9 cellular contexts compared by ENCODE assay signal in the genomic region with DNA sequence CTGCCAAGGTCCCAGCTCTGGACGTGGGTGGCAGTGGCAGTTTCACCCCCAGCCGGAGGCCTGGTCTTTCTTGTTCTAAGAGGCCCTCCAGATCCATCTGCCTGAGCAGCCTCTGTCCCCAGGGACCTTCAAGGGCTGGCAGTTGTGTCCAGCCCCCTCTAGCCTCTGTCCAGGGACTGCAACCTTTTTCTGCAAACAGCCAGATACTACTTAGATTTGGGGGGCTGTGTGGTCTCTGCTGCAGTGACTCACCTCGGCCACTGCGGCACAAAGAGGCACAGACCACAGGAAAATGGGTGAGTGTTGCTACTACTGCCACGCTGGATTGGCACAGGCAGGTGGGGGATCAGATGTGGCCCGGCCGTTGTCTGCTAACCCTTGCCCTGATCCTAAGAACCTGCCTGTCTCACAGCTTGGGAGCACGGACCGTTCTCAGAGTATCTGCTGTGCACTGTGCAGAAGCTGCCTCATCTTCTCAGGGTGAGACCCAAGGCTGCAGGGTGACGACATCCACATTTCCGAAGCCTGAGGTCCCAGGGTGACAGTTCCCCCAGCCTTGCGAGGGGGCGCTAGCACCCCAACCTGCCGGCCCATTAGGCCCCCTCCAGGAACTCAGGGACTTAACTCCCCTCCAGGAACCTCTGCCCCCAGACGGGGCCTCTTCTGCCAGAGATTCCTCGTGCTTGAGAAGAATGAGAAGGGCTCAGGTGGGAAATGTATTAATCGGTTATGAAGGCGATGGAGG. TPM values are rescaled to one million over a fixed set of nuclear protein-coding genes. Genes with fewer than 3 reads are reported as not detected.
DNase-seq lines count a peak whose midpoint lies in the region; TF ChIP-seq lines count a peak whose summit lies in the region.
"Had no signal": no experiment of that assay in that cellular context is flagged by ENCODE, and none has a peak within 500 bp of the region (broad histone marks: within the 10 kb centered on the region; RNA-seq: fewer than 3 reads in every experiment).

No MANE protein-coding gene starts in this region.

- TF ChIP-seq CTCF in endothelial cell (IDR thresholded peaks at IDR 0.05; ENCODE audit: unreplicated experiment) (peak; percentile 24), spleen (IDR thresholded peaks at IDR 0.05 in 8 of 11, conservative IDR thresholded peaks at IDR 0.05 in 3 of 11) (peak in 1 of 11 experiments; percentile 12)

- H3K4me3 Mint-ChIP-seq in endothelial cell (ENCODE audit: unreplicated experiment), result no peak overlapping the region
- H3K4me3 Mint-ChIP-seq: activated CD4-positive, alpha-beta T cell treated with anti-CD3 and anti-CD28 coated beads, Interleukin-2, amount 10 ng/mL, durations not matched to agents 24 days and 14 days; activated naive CD8-positive, alpha-beta T cell treated with anti-CD3 and anti-CD28 coated beads, Interleukin-2, amount 50 U/mL, for 24 hours had no signal

- H3K36me3 ChIP-seq in spleen, result peaks cover 0 to 54% (median 0%) of the 10 kb centered on the region in 6 donors
- H3K36me3 ChIP-seq: Peyer's patch had no signal

- intact Hi-C loops in spleen (cut with DNase I; ENCODE audit: low total_unique reads), result no loop called here

- H3K36me3 Mint-ChIP-seq in endothelial cell (ENCODE audit: low read depth, unreplicated experiment), result peaks cover 9% of the 10 kb centered on the region

- H3K4me1 ChIP-seq in spleen, result peaks cover 16 to 86% (median 47%) of the 10 kb centered on the region in 6 donors

- no peak overlapping the region for H3K4me3 ChIP-seq in spleen
- H3K4me3 ChIP-seq: Peyer's patch had no signal

- whole genome bisulfite sequencing in spleen, 5 donors, result 69 to 80% (median 70%) methylated on average over 18 of the region's 18 CpGs

- H3K9me3 Mint-ChIP-seq in endothelial cell (ENCODE audit: unreplicated experiment), result no peaks in the 10 kb centered on the region
- H3K9me3 Mint-ChIP-seq: activated CD4-positive, alpha-beta T cell treated with anti-CD3 and anti-CD28 coated beads, Interleukin-2, amount 10 ng/mL, durations not matched to agents 24 days and 14 days; activated naive CD8-positive, alpha-beta T cell treated with anti-CD3 and anti-CD28 coated beads, Interleukin-2, amount 50 U/mL, for 24 hours had no signal

- peak; percentile 24 for DNase-seq in NCI-H524 treated with DMSO at 0.1 percent for 48 hours (lab: John Stamatoyannopoulos, UW)
- DNase-seq in endothelial cell (ENCODE audit: low spot score), result no peak
- peak; percentile 60 for DNase-seq in spleen
- DNase-seq in CD1c-positive myeloid dendritic cell (ENCODE audit: extremely low spot score), result no peak
- no peak for DNase-seq in mesenteric fat pad (ENCODE audit: low spot score)
- DNase-seq: activated CD4-positive, alpha-beta T cell treated with anti-CD3 and anti-CD28 coated beads, Interleukin-2, amount 10 ng/mL, durations not matched to agents 24 days and 14 days; activated naive CD8-positive, alpha-beta T cell treated with anti-CD3 and anti-CD28 coated beads, Interleukin-2, amount 50 U/mL, for 24 hours; foreskin melanocyte; Peyer's patch had no signal

- no peaks in the 10 kb centered on the region for H3K27me3 ChIP-seq in spleen (replicated peaks in 1 of 7)
- H3K27me3 ChIP-seq: Peyer's patch had no signal

- TF ChIP-seq POLR2A in spleen (IDR thresholded peaks at IDR 0.05), result no peak

- peak overlapping the region in 3 of 8 donors; percentile 15 to 55 (median 49) for H3K27ac ChIP-seq in spleen

- no peak overlapping the region for H3K27ac Mint-ChIP-seq in endothelial cell (ENCODE audit: unreplicated experiment)
- H3K27ac Mint-ChIP-seq: activated CD4-positive, alpha-beta T cell treated with anti-CD3 and anti-CD28 coated beads, Interleukin-2, amount 10 ng/mL, durations not matched to agents 24 days and 14 days; activated naive CD8-positive, alpha-beta T cell treated with anti-CD3 and anti-CD28 coated beads, Interleukin-2, amount 50 U/mL, for 24 hours had no signal

- no peaks in the 10 kb centered on the region for H3K9me3 ChIP-seq in spleen
- H3K9me3 ChIP-seq: Peyer's patch had no signal

- peaks cover 4% of the 10 kb centered on the region for H3K27me3 Mint-ChIP-seq in endothelial cell (ENCODE audit: unreplicated experiment)
- H3K27me3 Mint-ChIP-seq: activated naive CD8-positive, alpha-beta T cell treated with anti-CD3 and anti-CD28 coated beads, Interleukin-2, amount 50 U/mL, for 24 hours had no signal

- H3K4me1 Mint-ChIP-seq in endothelial cell (ENCODE audit: unreplicated experiment), result no peaks in the 10 kb centered on the region

RNA-seq across cellular contexts. Expression of a gene that starts 27.6 kb away (rescaled TPM):
- total RNA-seq in endothelial cell (ENCODE audit: unreplicated experiment) (51.6 TPM), spleen (100 to 1,000 TPM in 6 of 7 donors, 10 to 100 TPM in 1; 89.4 to 172 (median 121) TPM), mesenteric fat pad (193 TPM)
- 10 to 100 TPM; 37.8 to 66.2 (median 48.7) TPM for polyA plus RNA-seq in spleen

RNA-seq across cellular contexts. Expression of a gene that starts 39.6 kb away (rescaled TPM):
- 0.77 TPM for total RNA-seq in endothelial cell (ENCODE audit: unreplicated experiment)
- 10 to 100 TPM in 6 of 7 donors, 1 to 10 TPM in 1; 6.1 to 25.3 (median 13.5) TPM for total RNA-seq in spleen
- polyA plus RNA-seq in spleen, result 10 to 100 TPM in 1 of 3 donors, 1 to 10 TPM in 2; 2.3 to 13.2 (median 4.8) TPM
- 0.93 TPM for total RNA-seq in mesenteric fat pad

RNA-seq across cellular contexts. Expression of a gene that starts 43.2 kb away (rescaled TPM):
- total RNA-seq in endothelial cell (ENCODE audit: unreplicated experiment) (25.6 TPM), spleen (10 to 100 TPM; 21.2 to 54.3 (median 38.6) TPM), mesenteric fat pad (55.3 TPM)
- 10 to 100 TPM; 21.4 to 37.3 (median 32.7) TPM for polyA plus RNA-seq in spleen

RNA-seq across cellular contexts. Expression of a gene that starts 43.5 kb away (rescaled TPM):
- total RNA-seq in endothelial cell (ENCODE audit: unreplicated experiment) (30.5 TPM), spleen (10 to 100 TPM; 35.8 to 53.4 (median 49.1) TPM), mesenteric fat pad (32.2 TPM)
- polyA plus RNA-seq in spleen, result 10 to 100 TPM; 54.7 to 72.7 (median 57.0) TPM

RNA-seq across cellular contexts. Expression of a gene that starts 53.9 kb away (rescaled TPM):
- total RNA-seq in endothelial cell (ENCODE audit: unreplicated experiment), result 215 TPM
- total RNA-seq in spleen, result 100 to 1,000 TPM; 181 to 239 (median 202) TPM
- polyA plus RNA-seq in spleen, result 100 to 1,000 TPM; 159 to 189 (median 161) TPM
- total RNA-seq in mesenteric fat pad, result 179 TPM

Comparison
In these comparisons a context has a peak if more than half of its experiments do, and no peak if none do; other contexts are left out.
1. DNase-seq: peak in NCI-H524 treated with DMSO at 0.1 percent for 48 hours (single experiment) and spleen (single experiment); none in endothelial cell (single experiment), CD1c-positive myeloid dendritic cell (single experiment) and mesenteric fat pad (single experiment).